ENCODE assay signal across 1 cellular context in the genomic region with DNA sequence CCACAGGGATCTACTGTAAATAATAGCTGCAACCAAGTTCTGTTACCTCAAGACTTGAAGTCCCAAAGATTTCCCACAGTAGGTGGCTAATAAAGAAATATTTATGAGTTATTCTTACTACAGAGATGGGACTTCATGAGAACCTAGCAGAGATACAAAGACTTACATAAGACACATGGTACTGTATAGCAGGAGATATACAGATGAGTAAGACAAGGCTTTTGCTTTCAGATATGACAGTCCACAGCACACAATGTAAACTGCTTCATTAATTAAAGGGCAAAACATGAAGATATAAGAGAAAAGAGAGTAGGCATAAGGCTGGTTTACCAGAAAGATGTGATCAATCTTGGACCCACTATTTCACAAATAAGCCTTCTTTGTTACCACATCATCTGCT.
TF ChIP-seq lines count a peak whose summit lies in the region.

No MANE protein-coding gene starts in this region.

TF ChIP-seq in HEK293T, 16 proteins besides CTCF, POLR2A, EP300 and RAD21 (continued from another document):
- TF ChIP-seq TARDBP (IDR thresholded peaks at IDR 0.05) (no peak), FOXM1 (IDR thresholded peaks at IDR 0.05; ENCODE audit: borderline replicate concordance) (no peak), FOXA1 (IDR thresholded peaks at IDR 0.05) (no peak), SUZ12 (IDR thresholded peaks at IDR 0.05) (no peak), CTBP1 (IDR thresholded peaks at IDR 0.05; ENCODE audit: borderline replicate concordance) (no peak), ELF4 (IDR thresholded peaks at IDR 0.05) (no peak), NFRKB (IDR thresholded peaks at IDR 0.05) (no peak), LEF1 (IDR thresholded peaks at IDR 0.05; ENCODE audit: borderline replicate concordance) (no peak), ZNF384 (IDR thresholded peaks at IDR 0.05) (no peak), HDGF (IDR thresholded peaks at IDR 0.05; ENCODE audit: borderline replicate concordance) (no peak), BHLHE40 (IDR thresholded peaks at IDR 0.05; ENCODE audit: borderline replicate concordance) (no peak), ARNT (IDR thresholded peaks at IDR 0.05) (no peak), L3MBTL2 (conservative IDR thresholded peaks at IDR 0.05) (no peak)
